13 cellular contexts compared by ENCODE assay signal in genomic region chr7:95578299-95578855, GRCh38. TPM values are rescaled to one million over a fixed set of nuclear protein-coding genes. Genes with fewer than 3 reads are reported as not detected.
A peak's percentile ranks its signal among the peaks of the same experiment; 100 is the strongest.
DNase-seq lines count a peak whose midpoint lies in the region; ATAC-seq, FAIRE-seq and TF ChIP-seq lines count a peak whose summit lies in the region.
"Had no signal": no experiment of that assay in that cellular context is flagged by ENCODE, and none has a peak within 500 bp of the region (broad histone marks: within the 10 kb centered on the region; RNA-seq: fewer than 3 reads in every experiment).

No MANE protein-coding gene starts in this region.

- H3K27ac ChIP-seq in left lung: no peak overlapping the region
- peak overlapping the region in 1 of 2 donors; percentile 69 for H3K27ac ChIP-seq in kidney (ENCODE audit: low read depth in 2 of 2, low read length in 2 of 2)
- H3K27ac ChIP-seq: stomach had no signal

- ATAC-seq in left lung (peak; percentile 87), HG03196 (IDR thresholded peaks at IDR 0.05; ENCODE audit: unreplicated experiment) (no peak)

- no peaks in the 10 kb centered on the region for H3K27me3 ChIP-seq in left lung
- H3K27me3 ChIP-seq: stomach had no signal

- H3K4me3 ChIP-seq in left lung: no peak overlapping the region
- H3K4me3 ChIP-seq in kidney (ENCODE audit: low read length in 2 of 2): no peak overlapping the region
- H3K4me3 ChIP-seq: stomach had no signal

- H3K4me1 ChIP-seq in left lung: no peaks in the 10 kb centered on the region
- peaks cover 0 to 5% of the 10 kb centered on the region in 2 donors for H3K4me1 ChIP-seq in kidney (ENCODE audit: control insufficient read depth in 1 of 2, insufficient read depth in 1 of 2, low read depth in 1 of 2, low read length in 2 of 2)

- no peak for TF ChIP-seq CTCF in left lung (IDR thresholded peaks at IDR 0.05)
- TF ChIP-seq CTCF in kidney (IDR thresholded peaks at IDR 0.05; ENCODE audit: borderline replicate concordance, extremely low read depth, insufficient read depth): no peak

- no peak overlapping the region for H3K9ac ChIP-seq in kidney (ENCODE audit: low read length in 2 of 2)

- H3K36me3 ChIP-seq in left lung: no peaks in the 10 kb centered on the region
- H3K36me3 ChIP-seq in kidney (ENCODE audit: control insufficient read depth in 1 of 2, insufficient read depth in 2 of 2, low read length in 2 of 2): no peaks in the 10 kb centered on the region

- DNase-seq in DMS153 treated with DMSO at 0.1 percent for 48 hours (lab: John Stamatoyannopoulos, UW; ENCODE audit: unreplicated experiment) (peak; percentile 87), NCI-H2029 treated with DMSO at 0.1 percent for 48 hours (lab: John Stamatoyannopoulos, UW) (peak; percentile 92), NCI-H82 treated with DMSO at 0.1 percent for 48 hours (lab: John Stamatoyannopoulos, UW; ENCODE audit: unreplicated experiment) (peak; percentile 98), left lung (no peak), NOMO-1 treated with dmso at 0.1 percent for 144 hours (lab: John Stamatoyannopoulos, UW; ENCODE audit: unreplicated experiment) (no peak), iPS-NIHi11 (ENCODE audit: low spot score) (no peak), kidney (no peak)
- DNase-seq: activated naive CD4-positive, alpha-beta T cell; COR-L47; H7; mesenchymal stem cell; stomach had no signal

- intact Hi-C loops in left lung (cut with DNase I): no loop called here
- intact Hi-C loops in kidney (cut with DNase I): no loop called here

- H3K9me3 ChIP-seq in left lung (peaks cover 0 to 2% of the 10 kb centered on the region in 2 donors), kidney (ENCODE audit: control insufficient read depth in 1 of 2, low read length in 2 of 2) (no peaks in the 10 kb centered on the region)
- H3K9me3 ChIP-seq: stomach had no signal

- FAIRE-seq in kidney (lab: Jason Lieb, UNC): no peak

RNA-seq across cellular contexts. Expression of gene PDK4, which starts 17.9 kb away (rescaled TPM):
- total RNA-seq in left lung (10 to 100 TPM; 26.0 to 56.6 TPM), kidney (45.0 TPM)
- polyA plus RNA-seq in kidney (ENCODE audit: insufficient read depth, low read depth, low replicate concordance): 106 TPM

Comparison
In these comparisons a context has a peak if more than half of its experiments do, and no peak if none do; other contexts are left out.
1. DNase-seq: peak in DMS153 treated with DMSO at 0.1 percent for 48 hours (single experiment), NCI-H2029 treated with DMSO at 0.1 percent for 48 hours (single experiment) and NCI-H82 treated with DMSO at 0.1 percent for 48 hours (single experiment); none in left lung (0 of 2), NOMO-1 treated with dmso at 0.1 percent for 144 hours (single experiment), iPS-NIHi11 (single experiment) and kidney (single experiment).